In the genomic region with DNA sequence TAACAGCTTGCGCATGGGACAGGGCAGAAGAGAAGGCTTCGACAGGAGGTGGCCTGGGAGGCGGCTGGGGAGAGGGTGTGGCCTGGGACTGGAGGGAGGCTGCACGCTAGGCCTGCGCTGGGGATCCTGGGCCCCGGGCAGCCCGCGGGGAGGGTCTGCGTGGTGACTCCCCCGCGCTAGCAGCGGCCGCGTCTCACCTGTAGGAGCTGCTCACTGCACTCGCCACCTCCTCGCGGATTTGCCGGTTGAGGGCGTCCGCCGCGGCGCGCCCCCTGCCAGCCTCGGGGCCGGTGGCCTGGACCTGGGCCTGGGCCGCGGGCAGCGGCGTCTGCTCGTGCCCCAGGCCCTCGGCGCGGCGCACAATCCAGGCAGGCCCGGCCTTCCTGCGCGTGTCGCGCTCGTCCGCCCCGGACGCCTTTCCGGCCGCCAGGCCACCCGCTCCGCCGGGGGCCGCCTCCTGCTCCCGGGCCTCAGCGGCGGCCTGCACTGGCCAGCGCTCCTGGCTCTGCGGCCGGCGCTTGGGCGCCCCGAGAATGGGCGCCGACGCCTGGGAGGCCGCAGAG, we compare ENCODE assay signal across 8 cellular contexts. TPM values are rescaled to one million over a fixed set of nuclear protein-coding genes. Genes with fewer than 3 reads are reported as not detected.
DNase-seq lines count a peak whose midpoint lies in the region; TF ChIP-seq lines count a peak whose summit lies in the region.

No MANE protein-coding gene starts in this region.

- TF ChIP-seq CTCF in AG04450 (IDR thresholded peaks at IDR 0.05; ENCODE audit: low read depth, low read length): no peak
- TF ChIP-seq CTCF in GM13976 (IDR thresholded peaks at IDR 0.05; ENCODE audit: borderline replicate concordance, control extremely low read depth, extremely low read depth, insufficient read depth, missing control alignments): no peak
- no peak for TF ChIP-seq CTCF in endothelial cell (IDR thresholded peaks at IDR 0.05; ENCODE audit: unreplicated experiment)
- peak in 3 of 4 experiments; percentile 2 to 12 (median 5) for TF ChIP-seq CTCF in uterus (IDR thresholded peaks at IDR 0.05)
- TF ChIP-seq CTCF in GM13977 (IDR thresholded peaks at IDR 0.05; ENCODE audit: extremely low read depth, insufficient read depth, missing control alignments): no peak

- intact Hi-C loops in uterus (cut with DNase I; ENCODE audit: low total_unique reads): no loop called here

- no peaks in the 10 kb centered on the region for H3K36me3 ChIP-seq in uterus

- DNase-seq in AG04450 (ENCODE audit: low read depth, low spot score): no peak
- peak; percentile 56 for DNase-seq in GM13976 (ENCODE audit: low spot score)
- DNase-seq in SK-N-DZ (ENCODE audit: low spot score): peak; percentile 72
- DNase-seq in endothelial cell (ENCODE audit: low spot score): peak; percentile 34
- DNase-seq in uterus: no peak
- no peak for DNase-seq in GM13977 (ENCODE audit: low spot score)
- DNase-seq in middle frontal gyrus (ENCODE audit: extremely low spot score, low spot score): no peak

- POLR2A ChIA-PET in AG04450 (lab: Yijun Ruan, JAX): no interaction called here

- no peak overlapping the region for H3K27ac ChIP-seq in AG04450 (ENCODE audit: low read depth, low read length)
- H3K27ac ChIP-seq in uterus: peak overlapping the region; percentile 47 to 77

- peaks cover 5% of the 10 kb centered on the region for H3K36me3 Mint-ChIP-seq in endothelial cell (ENCODE audit: low read depth, unreplicated experiment)

- H3K9me3 ChIP-seq in AG04450 (ENCODE audit: control insufficient read depth, insufficient read depth, low read length) (no peaks in the 10 kb centered on the region; the same call in 1 of the 2 replicates), mononuclear cell (ENCODE audit: low read depth, low read length) (no peaks in the 10 kb centered on the region), uterus (no peaks in the 10 kb centered on the region)

- H3K27ac Mint-ChIP-seq in endothelial cell (ENCODE audit: unreplicated experiment): no peak overlapping the region

- CTCF ChIA-PET in AG04450 (lab: Charles Lee): no interaction called here

- H3K4me3 ChIP-seq in AG04450 (ENCODE audit: low read depth, low read length): peak overlapping the region; percentile 43
- peak overlapping the region; percentile 1 for H3K4me3 ChIP-seq in mononuclear cell (ENCODE audit: low read length)
- peak overlapping the region; percentile 35 to 46 for H3K4me3 ChIP-seq in uterus

- peaks cover 11% of the 10 kb centered on the region for H3K4me1 Mint-ChIP-seq in endothelial cell (ENCODE audit: unreplicated experiment)

- H3K4me3 Mint-ChIP-seq in endothelial cell (ENCODE audit: unreplicated experiment): peak overlapping the region; percentile 70

- TF ChIP-seq POLR2A in uterus (IDR thresholded peaks at IDR 0.05): no peak

- peaks cover 24% of the 10 kb centered on the region for H3K27me3 Mint-ChIP-seq in endothelial cell (ENCODE audit: unreplicated experiment)

- H3K27me3 ChIP-seq in AG04450 (ENCODE audit: control insufficient read depth, insufficient read depth, low read length) (peaks cover 62% of the 10 kb centered on the region), mononuclear cell (ENCODE audit: insufficient read depth, low read length) (peaks cover 89% of the 10 kb centered on the region), uterus (no peaks in the 10 kb centered on the region)

- H3K4me1 ChIP-seq in mononuclear cell (ENCODE audit: insufficient read depth, low read length) (peaks cover 20% of the 10 kb centered on the region), uterus (peaks cover 0 to 5% of the 10 kb centered on the region in 2 donors)

- H3K9me3 Mint-ChIP-seq in endothelial cell (ENCODE audit: unreplicated experiment): no peaks in the 10 kb centered on the region

- in situ Hi-C loops in GM13976 (cut with MboI; ENCODE audit: low sequenced_read_pairs, unreplicated experiment): no loop called here
- in situ Hi-C loops in GM13977 (cut with MboI; ENCODE audit: low pct_unique_long_range_greater_than_20kb, low sequenced_read_pairs, unreplicated experiment): no loop called here

RNA-seq across cellular contexts. Expression of gene MAP6, which starts 1.5 kb away (rescaled TPM):
- polyA plus RNA-seq in AG04450 (2011; rRNA removed): 1.5 TPM in 2 replicates
- polyA minus RNA-seq in AG04450 (2011; rRNA and poly(A)+ RNA removed): 1.6 and 1.9 TPM in 2 replicates
- polyA plus RNA-seq in SK-N-DZ (2014; cell fraction: cytosol; rRNA removed): 38.5 and 41.9 TPM in 2 replicates
- polyA plus RNA-seq in SK-N-DZ (2014; cell fraction: nucleus; rRNA removed): 59.8 and 88.5 TPM in 2 replicates
- total RNA-seq in endothelial cell (ENCODE audit: unreplicated experiment) (0.26 TPM), mononuclear cell (not detected), uterus (10 to 100 TPM in 3 of 4 donors, 1 to 10 TPM in 1; 7.9 to 22.1 (median 14.4) TPM)

RNA-seq across cellular contexts. Expression of gene MOGAT2, which starts 50.3 kb away (rescaled TPM):
- not detected in 2 replicates for polyA plus RNA-seq in AG04450 (2011; rRNA removed)
- not detected in 2 replicates for polyA minus RNA-seq in AG04450 (2011; rRNA and poly(A)+ RNA removed)
- polyA plus RNA-seq in SK-N-DZ (2014; cell fraction: cytosol; rRNA removed): not detected in 2 replicates
- polyA plus RNA-seq in SK-N-DZ (2014; cell fraction: nucleus; rRNA removed): not detected in 2 replicates
- total RNA-seq in endothelial cell (ENCODE audit: unreplicated experiment): not detected
- not detected for total RNA-seq in mononuclear cell
- under 1 TPM in 2 of 4 donors, not detected in 2; 0.29 to 0.62 TPM for total RNA-seq in uterus

Comparison
In these comparisons a context has a peak if more than half of its experiments do, and no peak if none do; other contexts are left out.
1. DNase-seq: peak in GM13976 (single experiment), SK-N-DZ (single experiment) and endothelial cell (single experiment); none in AG04450 (single experiment), uterus (0 of 2), GM13977 (single experiment) and middle frontal gyrus (single experiment).
2. CTCF ChIP-seq: peak in uterus (3 of 4); none in AG04450 (single experiment), GM13976 (single experiment), endothelial cell (single experiment) and GM13977 (single experiment).
3. Peak in every context shown above with its lines, with median percentiles within 50 percentile points of each other: H3K4me3 ChIP-seq.